ENCODE assay signal across 8 cellular contexts in the genomic region with DNA sequence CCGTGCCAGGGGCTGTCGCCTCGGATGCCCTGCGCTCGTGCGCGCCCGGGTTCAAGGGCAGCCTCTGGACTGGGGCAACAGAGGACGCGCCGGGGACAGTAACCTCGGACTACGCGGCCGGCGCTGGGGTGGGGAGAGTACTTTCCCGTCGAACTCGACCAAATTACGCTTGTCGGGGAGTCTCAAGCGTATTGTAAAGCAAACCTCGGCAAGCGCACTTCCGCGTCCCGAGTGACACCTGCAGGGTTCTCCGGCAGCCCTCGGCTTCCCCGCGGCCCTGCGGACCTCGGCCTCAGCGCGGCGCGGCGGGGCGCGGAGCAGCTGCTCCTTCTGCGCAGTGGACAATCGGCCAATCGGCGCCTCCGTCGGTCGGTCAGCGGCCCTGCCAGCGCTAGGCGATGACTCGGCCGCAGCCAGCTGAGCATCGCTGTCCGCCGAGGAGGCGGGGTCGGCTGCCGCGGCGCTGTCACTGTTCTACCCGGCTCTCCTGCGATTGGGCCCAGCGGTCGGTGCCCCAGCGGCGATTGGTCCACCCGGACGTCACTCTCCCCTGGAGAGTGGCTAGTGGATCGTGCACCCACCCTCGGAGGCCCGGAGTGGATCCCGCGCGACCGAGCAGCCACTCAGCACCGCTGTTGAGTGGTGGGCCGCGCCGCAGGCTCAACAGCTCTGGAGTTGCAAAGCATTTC.
A peak's percentile ranks its signal among the peaks of the same experiment; 100 is the strongest.
DNase-seq lines count a peak whose midpoint lies in the region; ATAC-seq lines count a peak whose summit lies in the region.

A gene with protein sequence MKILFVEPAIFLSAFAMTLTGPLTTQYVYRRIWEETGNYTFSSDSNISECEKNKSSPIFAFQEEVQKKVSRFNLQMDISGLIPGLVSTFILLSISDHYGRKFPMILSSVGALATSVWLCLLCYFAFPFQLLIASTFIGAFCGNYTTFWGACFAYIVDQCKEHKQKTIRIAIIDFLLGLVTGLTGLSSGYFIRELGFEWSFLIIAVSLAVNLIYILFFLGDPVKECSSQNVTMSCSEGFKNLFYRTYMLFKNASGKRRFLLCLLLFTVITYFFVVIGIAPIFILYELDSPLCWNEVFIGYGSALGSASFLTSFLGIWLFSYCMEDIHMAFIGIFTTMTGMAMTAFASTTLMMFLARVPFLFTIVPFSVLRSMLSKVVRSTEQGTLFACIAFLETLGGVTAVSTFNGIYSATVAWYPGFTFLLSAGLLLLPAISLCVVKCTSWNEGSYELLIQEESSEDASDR (minus strand): TSS at position 433 of the 689 bp plus-strand sequence. CDS start 972 bp downstream, outside the sequence.

- ATAC-seq in GM18861 (IDR thresholded peaks at IDR 0.05; ENCODE audit: unreplicated experiment) (peak; percentile 97), HG03095 (IDR thresholded peaks at IDR 0.05; ENCODE audit: unreplicated experiment) (peak; percentile 99)
- ATAC-seq in central memory CD8-positive, alpha-beta T cell (replicated peaks; ENCODE audit: extremely low read depth, poor library complexity, severe bottlenecking), result peak; percentile 98

- H3K4me3 Mint-ChIP-seq in central memory CD8-positive, alpha-beta T cell, result peak within 1 kb of the TSS; percentile 93

- DNase-seq in NCI-H226 (peak; percentile 91), iris pigment epithelial cell (ENCODE audit: low read depth) (peak; percentile 99)
- peak; percentile 90 for DNase-seq in activated CD4-positive, CD25-positive, alpha-beta regulatory T cell treated with anti-CD3 and anti-CD28 coated beads, Interleukin-2, amount 50 U/mL, for 16 hours (ENCODE audit: low read depth, low spot score)
- DNase-seq in central memory CD8-positive, alpha-beta T cell (ENCODE audit: low spot score in 2 of 2), result peak; percentile 93 to 95
- peak; percentile 94 to 96 (median 95) for DNase-seq in stimulated activated CD4-positive, alpha-beta T cell treated with anti-CD3 and anti-CD28 coated beads, Interleukin-12 subunit alpha, Interleukin-12 subunit beta, amount 100 ng/mL, for 48 hours (ENCODE audit: low read depth in 2 of 3, low spot score in 1 of 3)

- no peaks in the 10 kb centered on the region for H3K27me3 ChIP-seq in ACC112 (ENCODE audit: insufficient read depth, low read length)

- H2AFZ ChIP-seq in ACC112 (ENCODE audit: low read length, unreplicated experiment), result peak within 1 kb of the TSS; percentile 98

- peak within 1 kb of the TSS; percentile 87 for H3K4me3 ChIP-seq in ACC112 (ENCODE audit: low read depth, low read length)

- no peaks in the 10 kb centered on the region for H3K79me2 ChIP-seq in ACC112 (ENCODE audit: control insufficient read depth, insufficient read depth, low read length, unreplicated experiment)

- peaks cover 14% of the 10 kb centered on the region for H3K36me3 Mint-ChIP-seq in central memory CD8-positive, alpha-beta T cell (ENCODE audit: insufficient read depth)

- H3K36me3 ChIP-seq in ACC112 (ENCODE audit: insufficient read depth, low read length), result no peaks in the 10 kb centered on the region

- H3K9me3 Mint-ChIP-seq in central memory CD8-positive, alpha-beta T cell, result no peaks in the 10 kb centered on the region

- peak within 1 kb of the TSS; percentile 96 for H3K27ac Mint-ChIP-seq in central memory CD8-positive, alpha-beta T cell (ENCODE audit: low read depth)

- peak within 1 kb of the TSS; percentile 89 for H3K27ac ChIP-seq in ACC112 (ENCODE audit: low read depth, low read length)

- H3K27me3 Mint-ChIP-seq in central memory CD8-positive, alpha-beta T cell, result no peaks in the 10 kb centered on the region

- H3K4me1 ChIP-seq in ACC112 (ENCODE audit: control insufficient read depth, insufficient read depth, low read length, unreplicated experiment), result peaks cover 22% of the 10 kb centered on the region

- H3K4me1 Mint-ChIP-seq in central memory CD8-positive, alpha-beta T cell, result peaks cover 37% of the 10 kb centered on the region

Comparison
In these comparisons a context has a peak if more than half of its experiments do, and no peak if none do; other contexts are left out.
1. Peak in every context shown above with its lines: DNase-seq, ATAC-seq, H3K4me3 ChIP-seq and H3K27ac ChIP-seq.